ENCODE assay signal across 16 cellular contexts in genomic region chr9:115106642-115107041, GRCh38. TPM values are rescaled to one million over a fixed set of nuclear protein-coding genes. Genes with fewer than 3 reads are reported as not detected.
A peak's percentile ranks its signal among the peaks of the same experiment; 100 is the strongest.
DNase-seq lines count a peak whose midpoint lies in the region; TF ChIP-seq lines count a peak whose summit lies in the region.
"Had no signal": no experiment of that assay in that cellular context is flagged by ENCODE, and none has a peak within 500 bp of the region (broad histone marks: within the 10 kb centered on the region; RNA-seq: fewer than 3 reads in every experiment).

No MANE protein-coding gene starts in this region.

- H2AFZ ChIP-seq in hepatocyte = no peak overlapping the region

- no peaks in the 10 kb centered on the region for H3K4me1 ChIP-seq in hepatocyte (ENCODE audit: insufficient read depth)
- H3K4me1 ChIP-seq in stomach smooth muscle (ENCODE audit: control insufficient read depth, insufficient read depth, low read length) = peaks cover 10% of the 10 kb centered on the region

- peak; percentile 8 for DNase-seq in DMS 273 treated with DMSO at 0.1 percent for 48 hours (lab: John Stamatoyannopoulos, UW)
- DNase-seq in DMS 273 (lab: John Stamatoyannopoulos, UW; ENCODE audit: unreplicated experiment) = no peak
- no peak for DNase-seq in WERI-Rb-1
- DNase-seq in hepatocyte (ENCODE audit: low spot score) = no peak
- DNase-seq in activated CD8-positive, alpha-beta memory T cell treated with anti-CD3 and anti-CD28 coated beads, Interleukin-2, amount 50 U/mL, for 4 hours = no peak
- no peak for DNase-seq in activated naive CD4-positive, alpha-beta T cell (lab: John Stamatoyannopoulos, UW)
- no peak for DNase-seq in dermis blood vessel endothelial cell
- DNase-seq: activated CD8-positive, alpha-beta T cell treated with anti-CD3 and anti-CD28 coated beads for 36 hours; activated effector memory CD4-positive, alpha-beta T cell treated with Interleukin-2 at 50 U/mL for 16 hours; body of pancreas; CD8-positive, alpha-beta memory T cell; effector CD4-positive, alpha-beta T cell; MM.1S; SHP77 treated with DMSO at 0.1 percent for 48 hours; thyroid gland had no signal

- H3K9me3 ChIP-seq in WERI-Rb-1 (ENCODE audit: severe bottlenecking) (no peaks in the 10 kb centered on the region), hepatocyte (ENCODE audit: low read depth) (no peaks in the 10 kb centered on the region), stomach smooth muscle (ENCODE audit: control insufficient read depth in 2 of 2, low read length in 2 of 2) (no peaks in the 10 kb centered on the region)
- H3K9me3 ChIP-seq: body of pancreas, thyroid gland had no signal

- H3K27ac ChIP-seq in WERI-Rb-1 (0 out of 2 replicates have a peak overlapping the region, but pooled peaks have one; percentile 1), hepatocyte (no peak overlapping the region), stomach smooth muscle (ENCODE audit: low read length) (peak overlapping the region; percentile 53)
- H3K27ac ChIP-seq: thyroid gland had no signal

- no peaks in the 10 kb centered on the region for H3K79me2 ChIP-seq in hepatocyte

- peak overlapping the region; percentile 2 for H3K4me2 ChIP-seq in hepatocyte

- TF ChIP-seq CTCF in WERI-Rb-1 (IDR thresholded peaks at IDR 0.05; ENCODE audit: low read depth, low read length) (no peak), hepatocyte (IDR thresholded peaks at IDR 0.05; ENCODE audit: poor library complexity) (no peak)

- 57% methylated on average over 2 of the region's 2 CpGs for WGBS in hepatocyte (ENCODE audit: low lambda C conversion rate, missing lambda C conversion rate)

- no peaks in the 10 kb centered on the region for H4K20me1 ChIP-seq in hepatocyte (ENCODE audit: insufficient read depth, poor library complexity, severe bottlenecking)

- H3K36me3 ChIP-seq in WERI-Rb-1 (no peaks in the 10 kb centered on the region; the same call in 1 of the 2 replicates), hepatocyte (replicated peaks; ENCODE audit: insufficient read depth, low read depth) (no peaks in the 10 kb centered on the region), stomach smooth muscle (ENCODE audit: control insufficient read depth in 2 of 2, insufficient read depth in 2 of 2, low read length in 2 of 2) (peaks cover 1 to 18% of the 10 kb centered on the region in 2 donors)
- H3K36me3 ChIP-seq: thyroid gland had no signal

- H3K27me3 ChIP-seq in WERI-Rb-1 (ENCODE audit: insufficient read depth, low read depth, severe bottlenecking) = no peaks in the 10 kb centered on the region
- H3K27me3 ChIP-seq in hepatocyte = no peaks in the 10 kb centered on the region
- H3K27me3 ChIP-seq in stomach smooth muscle (ENCODE audit: control insufficient read depth in 1 of 2, insufficient read depth in 2 of 2, low read length in 2 of 2) = no peaks in the 10 kb centered on the region
- H3K27me3 ChIP-seq: body of pancreas, thyroid gland had no signal

- H3K4me3 ChIP-seq in WERI-Rb-1 (ENCODE audit: low read depth, low read length) = no peak overlapping the region
- H3K4me3 ChIP-seq in hepatocyte = no peak overlapping the region
- no peak overlapping the region for H3K4me3 ChIP-seq in stomach smooth muscle (ENCODE audit: low read length in 2 of 2)
- H3K4me3 ChIP-seq: body of pancreas, thyroid gland had no signal

- peak overlapping the region in 1 of 2 donors; percentile 54 for H3K9ac ChIP-seq in stomach smooth muscle (ENCODE audit: low read length in 2 of 2)

- H3K9me2 ChIP-seq in hepatocyte (replicated peaks; ENCODE audit: insufficient read depth) = no peaks in the 10 kb centered on the region

RNA-seq across cellular contexts. Expression of gene TNC, which starts 11.3 kb away (rescaled TPM):
- total RNA-seq in hepatocyte (18.1 and 20.9 TPM in 2 replicates), dermis blood vessel endothelial cell (1.8 and 5.1 TPM in 2 replicates)
- 12.7 and 24.6 TPM in 2 replicates for polyA plus RNA-seq in hepatocyte
- polyA plus RNA-seq: CD8-positive, alpha-beta memory T cell had no signal
